ENCODE assay signal across 7 cellular contexts in the genomic region with DNA sequence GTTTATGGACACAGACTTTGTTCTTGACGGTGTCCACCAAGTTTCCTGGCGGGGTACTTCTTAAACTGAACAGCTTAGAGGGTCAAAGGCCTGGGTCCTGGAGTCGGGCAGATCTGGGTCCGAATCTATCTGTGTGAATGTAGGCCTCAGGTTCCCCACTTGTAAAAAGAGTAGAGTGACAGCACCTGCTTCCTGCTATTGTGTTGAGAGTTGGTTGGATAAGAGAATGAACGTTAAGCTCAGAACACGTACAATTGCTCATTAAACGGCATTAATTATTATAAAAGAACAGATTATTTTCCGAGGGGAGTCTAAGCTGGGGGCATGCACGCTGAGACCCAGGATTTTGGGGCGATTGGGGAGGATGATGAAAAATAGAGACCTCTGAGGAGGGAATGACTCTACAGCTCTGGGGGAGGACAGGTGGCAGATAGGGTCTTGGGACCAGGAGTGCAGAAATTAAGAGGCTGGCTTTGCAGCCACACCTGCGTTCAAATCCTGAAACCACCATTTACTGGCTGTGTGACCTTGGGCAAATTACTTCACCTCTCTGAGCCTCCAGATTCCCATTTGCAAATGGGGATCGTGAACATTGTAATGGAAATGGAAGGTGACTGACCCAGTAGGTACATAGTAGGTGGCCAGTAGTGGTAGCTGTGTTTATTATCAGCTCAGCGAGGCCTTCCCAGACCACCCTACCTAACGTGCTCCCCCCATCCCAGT. TPM values are rescaled to one million over a fixed set of nuclear protein-coding genes. Genes with fewer than 3 reads are reported as not detected.
DNase-seq lines count a peak whose midpoint lies in the region; ATAC-seq and TF ChIP-seq lines count a peak whose summit lies in the region.

No MANE protein-coding gene starts in this region.

- H3K9me2 ChIP-seq in HCT116 (ENCODE audit: insufficient read depth) = no peaks in the 10 kb centered on the region

- DNase-seq in HCT116 (ENCODE audit: low read depth, low spot score) (no peak), right cardiac atrium (no peak), HK-2 (ENCODE audit: unreplicated experiment) (no peak), pons (ENCODE audit: low spot score) (no peak)

- H3K4me1 ChIP-seq in HCT116 (ENCODE audit: control insufficient read depth in 1 of 2, insufficient read depth in 2 of 2, low read length in 2 of 2) (peaks cover 41 to 67% of the 10 kb centered on the region in 2 experiments), right cardiac atrium (ENCODE audit: control insufficient read depth, insufficient read depth, low read length) (peaks cover 5% of the 10 kb centered on the region)

- TF ChIP-seq POLR2A in HCT116 (IDR thresholded peaks at IDR 0.05; ENCODE audit: borderline replicate concordance, extremely low read depth, insufficient read depth, insufficient read length) = no peak

- no TSS peak for BruUV-seq in HCT116 (replicated peaks; lab: Mats Ljungman, UMichigan)

- H3K4me2 ChIP-seq in HCT116 (ENCODE audit: low read length) = peak overlapping the region; percentile 94

- no peaks in the 10 kb centered on the region for H3K36me3 ChIP-seq in HCT116 (ENCODE audit: control insufficient read depth in 1 of 2, insufficient read depth in 2 of 2, low read length in 2 of 2)

- no peak for TF ChIP-seq RAD21 in HCT116 (IDR thresholded peaks at IDR 0.05; ENCODE audit: low read depth)

- no peak for ATAC-seq in HCT116
- ATAC-seq in right cardiac atrium = no peak
- ATAC-seq in GM18907 (IDR thresholded peaks at IDR 0.05; ENCODE audit: unreplicated experiment) = no peak

- TF ChIP-seq CTCF in HCT116 (IDR thresholded peaks at IDR 0.05 in 2 of 3, conservative IDR thresholded peaks at IDR 0.05 in 1 of 3; ENCODE audit: borderline replicate concordance in 1 of 3, insufficient read depth in 1 of 3, low read depth in 2 of 3, low read length in 2 of 3) (no peak), VCaP (conservative IDR thresholded peaks at IDR 0.05) (no peak)

- RAD21 ChIA-PET in HCT116 (lab: Charles Lee; ENCODE audit: low non-redundant PET in 1 of 2, low total read pairs in 2 of 2, uncharacterized antibody in 2 of 2, unreplicated experiment in 2 of 2) = no interaction called here

- H3K4me3 ChIP-seq in HCT116 (replicated peaks in 1 of 2; ENCODE audit: low read depth in 1 of 2, low read length in 2 of 2) (peak overlapping the region; percentile 87 to 91), right cardiac atrium (ENCODE audit: low read length) (peak overlapping the region; percentile 61), skin epidermis (peak overlapping the region; percentile 60 to 99 (median 88))

- CTCF ChIA-PET in HCT116 (lab: Charles Lee) = no interaction called here

- 34% methylated on average over 14 of the region's 14 CpGs for WGBS in right cardiac atrium

- H3K9ac ChIP-seq in HCT116 (ENCODE audit: low read length) = peak overlapping the region; percentile 69

- H2AFZ ChIP-seq in HCT116 (ENCODE audit: low read depth, low read length, poor library complexity, severe bottlenecking) = no peak overlapping the region

- POLR2A ChIA-PET in HCT116 (lab: Charles Lee) = no interaction called here

- no peak overlapping the region; the same call in 1 of the 2 replicates for H3K27ac ChIP-seq in HCT116 (ENCODE audit: low read depth, low read length)
- peak overlapping the region; percentile 61; the same call in 1 of the 2 replicates for H3K27ac ChIP-seq in VCaP
- no peak overlapping the region for H3K27ac ChIP-seq in right cardiac atrium (ENCODE audit: low read length)
- peak overlapping the region; percentile 27 to 94 (median 83) for H3K27ac ChIP-seq in skin epidermis

- peaks cover 65% of the 10 kb centered on the region for H3K79me2 ChIP-seq in HCT116 (ENCODE audit: insufficient read depth, low read length)

- intact Hi-C loops in HCT116 (cut with micrococcal nuclease) (no loop called here), right cardiac atrium (cut with DNase I) (no loop called here)

- H3K27me3 ChIP-seq in HCT116 (ENCODE audit: insufficient read depth, low read length) (no peaks in the 10 kb centered on the region), right cardiac atrium (ENCODE audit: control insufficient read depth, insufficient read depth) (no peaks in the 10 kb centered on the region)

- H3K9me3 ChIP-seq in HCT116 (ENCODE audit: control insufficient read depth in 1 of 2, insufficient read depth in 1 of 2, low read depth in 1 of 2, low read length in 2 of 2) (no peaks in the 10 kb centered on the region), right cardiac atrium (ENCODE audit: control insufficient read depth, low read length) (no peaks in the 10 kb centered on the region)

- no peaks in the 10 kb centered on the region for H4K20me1 ChIP-seq in HCT116 (ENCODE audit: insufficient read depth)

TF ChIP-seq in HCT116, 20 proteins besides CTCF, POLR2A, EP300 and RAD21:
- no peak for TF ChIP-seq ZNF274 (IDR thresholded peaks at IDR 0.05; ENCODE audit: low read depth, low read length)
- TF ChIP-seq CBX3 (IDR thresholded peaks at IDR 0.05; ENCODE audit: low read depth) = no peak
- no peak for TF ChIP-seq EZH2 (IDR thresholded peaks at IDR 0.05)
- no peak for TF ChIP-seq FOSL1 (IDR thresholded peaks at IDR 0.05; ENCODE audit: low read depth)
- TF ChIP-seq ELF1 (IDR thresholded peaks at IDR 0.05; ENCODE audit: borderline replicate concordance, low read depth) = no peak

RNA-seq across cellular contexts. Expression of a gene that starts 0.9 kb away (rescaled TPM):
- total RNA-seq in HCT116 (2021; ENCODE audit: unreplicated experiment) = 18.0 TPM
- polyA plus RNA-seq in HCT116 (2012) = 9.5 and 10.5 TPM in 2 replicates
- 10 to 100 TPM; 24.0 to 31.5 (median 30.4) TPM for total RNA-seq in right cardiac atrium
- polyA plus RNA-seq in right cardiac atrium = 14.9 TPM

RNA-seq across cellular contexts. Expression of a gene that starts 3.0 kb away (rescaled TPM):
- total RNA-seq in HCT116 (2021; ENCODE audit: unreplicated experiment) (37.8 TPM), right cardiac atrium (100 to 1,000 TPM in 2 of 4 donors, 10 to 100 TPM in 2; 82.2 to 126 (median 101) TPM)
- polyA plus RNA-seq in HCT116 (2012) = 38.8 and 39.6 TPM in 2 replicates
- polyA plus RNA-seq in right cardiac atrium = 127 TPM

Comparison
In these comparisons a context has a peak if more than half of its experiments do, and no peak if none do; other contexts are left out.
1. H3K27ac ChIP-seq: peak in VCaP (single experiment) and skin epidermis (21 of 21); none in HCT116 (single experiment) and right cardiac atrium (single experiment).
2. Peak in every context shown above with its lines, with median percentiles within 50 percentile points of each other: H3K4me3 ChIP-seq.